ENCODE assay signal across 9 cellular contexts in genomic region chr9:89743216-89743575, GRCh38.
DNase-seq lines count a peak whose midpoint lies in the region; ATAC-seq and TF ChIP-seq lines count a peak whose summit lies in the region.
"Had no signal": no experiment of that assay in that cellular context is flagged by ENCODE, and none has a peak within 500 bp of the region (broad histone marks: within the 10 kb centered on the region; RNA-seq: fewer than 3 reads in every experiment).

No MANE protein-coding gene starts in this region.

- no peak for TF ChIP-seq CTCF in lower leg skin (IDR thresholded peaks at IDR 0.05)

- CTCF ChIA-PET in T-cell (lab: Charles Lee) = interaction anchor here (1.4 to 1.5 kb wide), 2 partner anchors 140 to 145 kb away, joined by 3 to 6 read pairs; no protein-coding TSS in a partner anchor

- H3K4me3 Mint-ChIP-seq in T-cell (peak overlapping the region; percentile 53 to 83 (median 54)), naive B cell (peak overlapping the region in 7 of 8 donors; percentile 23 to 83 (median 57))

- TF ChIP-seq POLR2A in lower leg skin (IDR thresholded peaks at IDR 0.05) = no peak

- ATAC-seq in GM18907 (IDR thresholded peaks at IDR 0.05; ENCODE audit: unreplicated experiment) = peak; percentile 49
- peak; percentile 53 for ATAC-seq in HG02678 (IDR thresholded peaks at IDR 0.05; ENCODE audit: unreplicated experiment)
- ATAC-seq in T-cell (replicated peaks in 1 of 4) = peak in 2 of 4 experiments; percentile 48 to 56
- ATAC-seq in naive B cell (ENCODE audit: low read depth in 2 of 2) = peak in 1 of 2 donors; percentile 22
- ATAC-seq in HG02588 (IDR thresholded peaks at IDR 0.05; ENCODE audit: unreplicated experiment) = no peak

- POLR2A ChIA-PET in T-cell (lab: Charles Lee) = interaction anchor here in 1 of 2 donors (0.7 kb wide), 1 partner anchor 39 kb away, joined by 3 read pairs; no protein-coding TSS in a partner anchor

- H3K9me3 Mint-ChIP-seq in T-cell (no peaks in the 10 kb centered on the region), naive B cell (no peaks in the 10 kb centered on the region)

- DNase-seq in T-cell (peak in 6 of 34 experiments; percentile 3 to 28 (median 6)), naive B cell (no peak), ureter (ENCODE audit: low spot score) (no peak), NCI-H446 treated with DMSO at 0.1 percent for 48 hours (lab: John Stamatoyannopoulos, UW) (no peak), lower leg skin (ENCODE audit: low spot score in 2 of 2) (no peak)
- DNase-seq: NCI-H2227 treated with DMSO at 0.1 percent for 48 hours had no signal

- H3K4me1 Mint-ChIP-seq in T-cell = peaks cover 88 to 91% (median 90%) of the 10 kb centered on the region in 3 donors
- H3K4me1 Mint-ChIP-seq in naive B cell = peaks cover 52 to 68% (median 60%) of the 10 kb centered on the region in 3 donors

- intact Hi-C loops in lower leg skin (cut with DNase I; ENCODE audit: low total_unique reads) = no loop called here

- H3K36me3 Mint-ChIP-seq in T-cell (no peaks in the 10 kb centered on the region), naive B cell (no peaks in the 10 kb centered on the region)

- WGBS in lower leg skin, 2 donors = 55 to 63% methylated on average over 5 of the region's 5 CpGs

- H3K27ac Mint-ChIP-seq in T-cell = peak overlapping the region; percentile 84 to 93
- peak overlapping the region; percentile 51 to 87 (median 72) for H3K27ac Mint-ChIP-seq in naive B cell

- H3K27me3 Mint-ChIP-seq in T-cell (no peaks in the 10 kb centered on the region), naive B cell (no peaks in the 10 kb centered on the region)

- no peak overlapping the region for H3K4me3 ChIP-seq in lower leg skin (ENCODE audit: low read depth, poor library complexity, severe bottlenecking)
